In the genomic region with DNA sequence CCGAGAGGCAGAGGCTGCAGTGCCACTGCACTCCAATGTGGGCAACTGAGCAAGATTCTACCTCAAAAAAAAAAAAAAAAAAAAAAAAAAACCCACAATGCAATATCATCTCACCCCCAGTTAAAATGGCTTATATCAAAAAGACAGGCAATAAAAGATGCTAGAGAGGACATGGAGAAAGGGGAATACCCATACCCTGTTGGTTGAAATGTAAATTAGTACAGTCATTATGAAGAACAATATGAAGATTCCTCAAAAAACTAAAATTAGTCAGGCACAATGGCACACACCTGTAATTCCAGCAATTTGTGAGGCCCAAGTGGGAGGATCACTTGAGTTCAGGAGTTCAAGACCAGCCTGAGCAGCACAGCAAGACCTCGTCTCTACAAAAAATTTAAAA, we compare ENCODE assay signal across 20 cellular contexts.
"Had no signal": no experiment of that assay in that cellular context is flagged by ENCODE, and none has a peak within 500 bp of the region (broad histone marks: within the 10 kb centered on the region; RNA-seq: fewer than 3 reads in every experiment).

No MANE protein-coding gene starts in this region.

- H3K27me3 Mint-ChIP-seq: naive B cell had no signal

- DNase-seq: effector CD4-positive, alpha-beta T cell; heart left ventricle; hippocampal formation; kidney glomerular epithelial cell; mesendoderm; naive B cell; psoas muscle; retina; right lobe of liver; spleen; stimulated activated CD4-positive, alpha-beta T cell treated with anti-CD3 and anti-CD28 coated beads, Interleukin-15, amount 100 ng/mL, for 24 hours; stimulated activated CD4-positive, alpha-beta T cell treated with anti-CD3 and anti-CD28 coated beads, Interleukin-1b, Interleukin-23, amount 100 ng/mL, for 48 hours; stimulated activated CD4-positive, alpha-beta T cell treated with anti-CD3 and anti-CD28 coated beads, Interleukin-4, amount 100 ng/mL, for 24 hours; stimulated activated naive CD4-positive, alpha-beta T cell; thyroid gland; upper lobe of right lung had no signal

- H3K4me3 ChIP-seq: coronary artery, heart left ventricle, psoas muscle, right lobe of liver, spleen, suprapubic skin, thyroid gland, upper lobe of right lung, vagina had no signal

- H3K27me3 ChIP-seq: heart left ventricle, neutrophil, right lobe of liver, spleen, suprapubic skin, thyroid gland, upper lobe of right lung, vagina had no signal

- ATAC-seq: heart left ventricle, psoas muscle, right lobe of liver, upper lobe of right lung had no signal

- H3K9me3 ChIP-seq: heart left ventricle, neutrophil, psoas muscle, right lobe of liver, spleen, suprapubic skin, thyroid gland, upper lobe of right lung, vagina had no signal

- H3K36me3 ChIP-seq: heart left ventricle, neutrophil, right lobe of liver, suprapubic skin, thyroid gland, upper lobe of right lung, vagina had no signal

- H3K4me1 ChIP-seq: right lobe of liver, upper lobe of right lung had no signal
